12 cellular contexts compared by ENCODE assay signal in genomic region chr1:65527211-65527610, GRCh38.
DNase-seq lines count a peak whose midpoint lies in the region; ATAC-seq and TF ChIP-seq lines count a peak whose summit lies in the region.
"Had no signal": no experiment of that assay in that cellular context is flagged by ENCODE, and none has a peak within 500 bp of the region (broad histone marks: within the 10 kb centered on the region; RNA-seq: fewer than 3 reads in every experiment).

No MANE protein-coding gene starts in this region.

- peak overlapping the region; percentile 15 for H3K4me3 ChIP-seq in mesodermal cell (ENCODE audit: extremely low read depth, insufficient read depth, low read length, poor library complexity, severe bottlenecking)

- H3K36me3 ChIP-seq in mesodermal cell (ENCODE audit: control insufficient read depth, insufficient read depth, low read length) = peaks cover 4% of the 10 kb centered on the region

- peaks cover 8% of the 10 kb centered on the region for H3K4me1 ChIP-seq in mesodermal cell (ENCODE audit: control insufficient read depth, insufficient read depth, low read length, poor library complexity, severe bottlenecking)

- WGBS in mesodermal cell (ENCODE audit: insufficient coverage in 2 of 2), 2 experiments = 85 to 90% methylated on average over 2 to 3 of the region's 4 CpGs

- CTCF ChIA-PET in GM10248 (lab: Yijun Ruan, JAX) = no interaction called here

- DNase-seq in AG08396 (ENCODE audit: low spot score) (peak; percentile 47), M059J (ENCODE audit: low read depth) (peak; percentile 90), dedifferentiated amniotic fluid mesenchymal stem cell (ENCODE audit: extremely low spot score) (peak; percentile 76), GF-D8 (lab: John Stamatoyannopoulos, UW) (no peak), GM10248 (ENCODE audit: extremely low spot score) (no peak)
- no peak for DNase-seq in activated CD4-positive, alpha-beta T cell treated with anti-CD3 and anti-CD28 coated beads, Interleukin-2, amount 50 U/mL, for 1 hour
- DNase-seq: activated T-cell treated with anti-CD3 and anti-CD28 coated beads, Interleukin-2, amount 50 U/mL, for 72 hours; immature natural killer cell; NCI-H526; T-helper 2 cell had no signal

- POLR2A ChIA-PET in GM10248 (lab: Yijun Ruan, JAX) = no interaction called here

- ATAC-seq in HG03571 (IDR thresholded peaks at IDR 0.05; ENCODE audit: unreplicated experiment) = no peak
- ATAC-seq: activated T-cell treated with anti-CD3 and anti-CD28 coated beads, Interleukin-2, amount 50 U/mL, for 72 hours had no signal

- TF ChIP-seq CTCF in GM10248 (IDR thresholded peaks at IDR 0.05; ENCODE audit: control extremely low read depth, extremely low read depth, low read depth, missing control alignments) = no peak

- H3K27ac ChIP-seq in mesodermal cell (ENCODE audit: low read depth, low read length, severe bottlenecking) = no peak overlapping the region

- no peaks in the 10 kb centered on the region for H3K9me3 ChIP-seq in mesodermal cell (ENCODE audit: control insufficient read depth, low read length)

Comparison
In these comparisons a context has a peak if more than half of its experiments do, and no peak if none do; other contexts are left out.
1. DNase-seq: peak in AG08396 (single experiment), M059J (single experiment) and dedifferentiated amniotic fluid mesenchymal stem cell (single experiment); none in activated CD4-positive, alpha-beta T cell treated with anti-CD3 and anti-CD28 coated beads, Interleukin-2, amount 50 U/mL, for 1 hour (single experiment), GF-D8 (single experiment) and GM10248 (single experiment).